12 cellular contexts compared by ENCODE assay signal in the genomic region with DNA sequence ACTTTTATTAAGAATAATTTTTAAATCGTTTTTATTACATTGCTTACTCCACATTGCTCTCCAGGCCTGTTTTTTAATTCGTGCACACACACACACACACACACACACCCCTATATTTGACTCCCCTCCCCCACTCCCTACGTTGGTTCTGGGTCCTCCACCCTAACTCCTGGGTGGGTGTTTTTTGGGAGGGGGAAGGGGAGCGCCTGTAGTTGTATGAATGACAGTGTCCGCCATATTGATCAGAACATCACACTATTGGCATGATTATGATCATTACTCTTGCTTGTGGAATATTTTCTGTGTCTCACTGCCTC. TPM values are rescaled to one million over a fixed set of nuclear protein-coding genes. Genes with fewer than 3 reads are reported as not detected.
DNase-seq lines count a peak whose midpoint lies in the region; ATAC-seq and TF ChIP-seq lines count a peak whose summit lies in the region.
"Had no signal": no experiment of that assay in that cellular context is flagged by ENCODE, and none has a peak within 500 bp of the region (broad histone marks: within the 10 kb centered on the region; RNA-seq: fewer than 3 reads in every experiment).

No MANE protein-coding gene starts in this region.

- H3K27me3 ChIP-seq in CD4-positive, alpha-beta memory T cell (ENCODE audit: insufficient read depth, low read length) = no peaks in the 10 kb centered on the region
- H3K27me3 ChIP-seq in HUES6 (ENCODE audit: control insufficient read depth, insufficient read depth, low read length) = peaks cover 51% of the 10 kb centered on the region
- H3K27me3 ChIP-seq in neural progenitor cell = peaks cover 62% of the 10 kb centered on the region
- H3K27me3 ChIP-seq in upper lobe of right lung = peaks cover 61% of the 10 kb centered on the region

- no peak overlapping the region for H3K27ac ChIP-seq in CD4-positive, alpha-beta memory T cell (ENCODE audit: low read depth, low read length)
- H3K27ac ChIP-seq in HUES6 (ENCODE audit: low read depth, low read length) (no peak overlapping the region), neural progenitor cell (no peak overlapping the region), upper lobe of right lung (no peak overlapping the region)

- H3K27ac Mint-ChIP-seq in CD4-positive, alpha-beta memory T cell = peak overlapping the region in 5 of 7 donors; percentile 14 to 79 (median 31)
- H3K27ac Mint-ChIP-seq in central memory CD8-positive, alpha-beta T cell (ENCODE audit: low read depth) = peak overlapping the region; percentile 74
- no peak overlapping the region for H3K27ac Mint-ChIP-seq in neural progenitor cell

- peaks cover 49% of the 10 kb centered on the region for H3K4me1 ChIP-seq in CD4-positive, alpha-beta memory T cell (ENCODE audit: insufficient read depth, low read length)
- H3K4me1 ChIP-seq in HUES6 (ENCODE audit: control insufficient read depth, insufficient read depth, low read length) (peaks cover 35% of the 10 kb centered on the region), neural progenitor cell (peaks cover 21% of the 10 kb centered on the region), upper lobe of right lung (peaks cover 14% of the 10 kb centered on the region)

- DNase-seq in CD4-positive, alpha-beta memory T cell = no peak
- DNase-seq in central memory CD8-positive, alpha-beta T cell (ENCODE audit: low spot score in 2 of 2) = no peak
- DNase-seq in neural progenitor cell (ENCODE audit: low spot score) (no peak), upper lobe of right lung (no peak)
- DNase-seq: activated CD4-positive, CD25-positive, alpha-beta regulatory T cell treated with anti-CD3 and anti-CD28 coated beads, Interleukin-2, amount 50 U/mL, for 72 hours; foreskin melanocyte; GOT3; PC-3 had no signal

- intact Hi-C loops in CD4-positive, alpha-beta memory T cell (cut with micrococcal nuclease) = loop anchor here (5.0 kb wide), 1 partner anchor 1545 kb away; a partner anchor contains a TSS
- intact Hi-C loops in upper lobe of right lung (cut with DNase I) = no loop called here

- peak overlapping the region in 1 of 2 donors; percentile 56 for H3K4me3 ChIP-seq in CD4-positive, alpha-beta memory T cell (ENCODE audit: low read length in 2 of 2)
- H3K4me3 ChIP-seq in HUES6 (ENCODE audit: low read depth, low read length) (peak overlapping the region; percentile 88), neural progenitor cell (peak overlapping the region; percentile 90), upper lobe of right lung (no peak overlapping the region)

- H3K9me3 ChIP-seq in CD4-positive, alpha-beta memory T cell (ENCODE audit: control insufficient read depth in 1 of 2, low read length in 2 of 2) = no peaks in the 10 kb centered on the region
- no peaks in the 10 kb centered on the region for H3K9me3 ChIP-seq in HUES6 (ENCODE audit: control insufficient read depth, insufficient read depth, low read depth, low read length)
- no peaks in the 10 kb centered on the region for H3K9me3 ChIP-seq in neural progenitor cell (ENCODE audit: low read depth)
- H3K9me3 ChIP-seq in upper lobe of right lung = no peaks in the 10 kb centered on the region
- H3K9me3 ChIP-seq: MG63 had no signal

- peaks cover 0 to 4% of the 10 kb centered on the region in 2 donors for H3K36me3 Mint-ChIP-seq in CD4-positive, alpha-beta memory T cell
- peaks cover 11% of the 10 kb centered on the region for H3K36me3 Mint-ChIP-seq in central memory CD8-positive, alpha-beta T cell (ENCODE audit: insufficient read depth)
- H3K36me3 Mint-ChIP-seq in neural progenitor cell = no peaks in the 10 kb centered on the region

- H4K20me1 ChIP-seq in neural progenitor cell (ENCODE audit: low read depth) = peaks cover 36% of the 10 kb centered on the region

- CTCF ChIA-PET in CD4-positive, alpha-beta memory T cell (lab: Charles Lee; ENCODE audit: partially characterized antibody) = interaction anchor here (7.7 kb wide), 1 partner anchor 10 kb away, joined by 38 read pairs; no protein-coding TSS in a partner anchor

- peak overlapping the region; percentile 85 for H3K4me2 ChIP-seq in neural progenitor cell

- no peak for ATAC-seq in central memory CD8-positive, alpha-beta T cell (replicated peaks; ENCODE audit: extremely low read depth, poor library complexity, severe bottlenecking)
- no peak for ATAC-seq in GM21526 (IDR thresholded peaks at IDR 0.05; ENCODE audit: low FRiP score, unreplicated experiment)
- no peak for ATAC-seq in GM18858 (IDR thresholded peaks at IDR 0.05; ENCODE audit: unreplicated experiment)
- ATAC-seq in upper lobe of right lung = no peak
- ATAC-seq: PC-3 had no signal

- peaks cover 20 to 50% (median 34%) of the 10 kb centered on the region in 4 donors for H3K4me1 Mint-ChIP-seq in CD4-positive, alpha-beta memory T cell
- H3K4me1 Mint-ChIP-seq in central memory CD8-positive, alpha-beta T cell = peaks cover 28% of the 10 kb centered on the region
- peaks cover 29% of the 10 kb centered on the region for H3K4me1 Mint-ChIP-seq in neural progenitor cell

- TF ChIP-seq CTCF in neural progenitor cell (IDR thresholded peaks at IDR 0.05) (no peak), upper lobe of right lung (IDR thresholded peaks at IDR 0.05) (no peak)

- no peaks in the 10 kb centered on the region for H3K79me2 ChIP-seq in neural progenitor cell (ENCODE audit: low read depth)

- H3F3A ChIP-seq in neural progenitor cell (ENCODE audit: low read depth) = peaks cover 18% of the 10 kb centered on the region

- peak overlapping the region; percentile 77 to 90 (median 85) for H3K4me3 Mint-ChIP-seq in CD4-positive, alpha-beta memory T cell
- peak overlapping the region; percentile 84 for H3K4me3 Mint-ChIP-seq in central memory CD8-positive, alpha-beta T cell
- peak overlapping the region; percentile 87 for H3K4me3 Mint-ChIP-seq in neural progenitor cell

- H2AFZ ChIP-seq in neural progenitor cell (replicated peaks) = no peak overlapping the region

- no peak overlapping the region for H3K9ac ChIP-seq in HUES6 (ENCODE audit: low read length)
- no peak overlapping the region for H3K9ac ChIP-seq in neural progenitor cell

- H3K36me3 ChIP-seq in CD4-positive, alpha-beta memory T cell (ENCODE audit: insufficient read depth, low read length) = no peaks in the 10 kb centered on the region
- H3K36me3 ChIP-seq in HUES6 (ENCODE audit: control insufficient read depth, insufficient read depth, low read length) = no peaks in the 10 kb centered on the region
- no peaks in the 10 kb centered on the region for H3K36me3 ChIP-seq in neural progenitor cell
- no peaks in the 10 kb centered on the region for H3K36me3 ChIP-seq in upper lobe of right lung
- H3K36me3 ChIP-seq: MG63 had no signal

- H3K27me3 Mint-ChIP-seq in CD4-positive, alpha-beta memory T cell = peaks cover 3 to 12% of the 10 kb centered on the region in 2 donors
- no peaks in the 10 kb centered on the region for H3K27me3 Mint-ChIP-seq in central memory CD8-positive, alpha-beta T cell
- H3K27me3 Mint-ChIP-seq in neural progenitor cell (ENCODE audit: insufficient read depth, low read depth) = peaks cover 37% of the 10 kb centered on the region

- H3K9me3 Mint-ChIP-seq in CD4-positive, alpha-beta memory T cell = peaks cover 0 to 2% (median 0%) of the 10 kb centered on the region in 8 donors
- H3K9me3 Mint-ChIP-seq in central memory CD8-positive, alpha-beta T cell = no peaks in the 10 kb centered on the region
- no peaks in the 10 kb centered on the region for H3K9me3 Mint-ChIP-seq in neural progenitor cell

- POLR2A ChIA-PET in CD4-positive, alpha-beta memory T cell (lab: Charles Lee; ENCODE audit: partially characterized antibody) = interaction anchor here (0.8 to 6.1 kb wide), 2 partner anchors 10 to 70 kb away, joined by 3 to 71 read pairs; no protein-coding TSS in a partner anchor

RNA-seq across cellular contexts. Expression of a gene that starts 1.3 kb away (rescaled TPM):
- total RNA-seq in CD4-positive, alpha-beta memory T cell = 10 to 100 TPM; 10.5 to 10.8 TPM
- 1 to 10 TPM in 1 of 2 donors, not detected in 1; 1.5 TPM for polyA plus RNA-seq in CD4-positive, alpha-beta memory T cell
- total RNA-seq in neural progenitor cell (ENCODE audit: low replicate concordance) = 1.9 and 3.2 TPM in 2 replicates
- 1.8 TPM for total RNA-seq in upper lobe of right lung
- total RNA-seq: PC-3 had no signal
